In the genomic region with DNA sequence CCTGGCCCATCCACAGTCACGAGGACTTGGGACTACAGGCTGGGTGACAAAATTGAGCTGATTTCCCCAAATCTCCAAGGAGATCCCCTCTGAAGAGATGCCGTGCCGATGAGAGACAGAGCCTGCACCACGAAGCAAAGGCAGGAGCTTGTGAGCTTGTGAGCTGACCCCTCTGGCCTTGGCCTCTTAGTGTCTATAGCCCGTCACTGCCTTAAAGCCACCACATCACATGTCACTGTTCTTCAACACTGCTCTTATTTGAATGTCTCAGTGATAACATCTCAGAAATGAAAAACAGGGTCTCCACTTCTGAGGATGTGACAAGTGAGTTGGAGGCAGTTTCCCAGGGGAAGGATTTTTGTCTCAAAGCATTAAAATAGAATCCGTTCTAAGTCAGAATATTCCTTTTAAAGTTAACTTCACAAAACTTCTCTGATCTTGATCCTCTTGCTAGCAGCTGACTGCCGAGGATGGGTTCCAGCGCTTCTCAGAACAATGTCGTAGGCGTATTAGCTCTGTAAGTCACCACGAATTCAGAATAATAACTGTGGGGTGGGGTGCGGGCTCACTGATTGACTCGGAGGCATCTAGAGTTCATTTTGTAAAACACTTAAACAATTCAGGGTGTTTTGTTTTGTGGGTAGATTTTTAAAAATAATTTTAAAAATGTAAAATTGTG, we compare ENCODE assay signal across 8 cellular contexts. TPM values are rescaled to one million over a fixed set of nuclear protein-coding genes. Genes with fewer than 3 reads are reported as not detected.
DNase-seq lines count a peak whose midpoint lies in the region; ATAC-seq and TF ChIP-seq lines count a peak whose summit lies in the region.

No MANE protein-coding gene starts in this region.

- no peaks in the 10 kb centered on the region for H3K36me3 Mint-ChIP-seq in progenitor cell of endocrine pancreas (ENCODE audit: insufficient read depth)

- no peak overlapping the region for H3K4me3 ChIP-seq in astrocyte of the spinal cord (ENCODE audit: low read depth, low read length)

- peak overlapping the region; percentile 46 for H3K27ac Mint-ChIP-seq in progenitor cell of endocrine pancreas

- peaks cover 2% of the 10 kb centered on the region for H3K4me1 Mint-ChIP-seq in progenitor cell of endocrine pancreas (ENCODE audit: low read depth)

- H3K9me3 Mint-ChIP-seq in progenitor cell of endocrine pancreas (ENCODE audit: low read depth), result no peaks in the 10 kb centered on the region

- ATAC-seq in GM19035 (IDR thresholded peaks at IDR 0.05; ENCODE audit: unreplicated experiment), result peak; percentile 71

- no peaks in the 10 kb centered on the region for H3K27me3 Mint-ChIP-seq in progenitor cell of endocrine pancreas

- in situ Hi-C loops in astrocyte of the spinal cord (cut with HindIII; ENCODE audit: low sequenced_read_pairs), result no loop called here

- TF ChIP-seq CTCF in astrocyte of the spinal cord (IDR thresholded peaks at IDR 0.05; ENCODE audit: low read depth, low read length) (no peak), progenitor cell of endocrine pancreas (IDR thresholded peaks at IDR 0.05; ENCODE audit: unreplicated experiment) (no peak)

- DNase-seq in T follicular helper cell (ENCODE audit: low read depth), result peak; percentile 26
- DNase-seq in astrocyte of the spinal cord (ENCODE audit: low read depth, low spot score), result peak; percentile 34
- no peak for DNase-seq in progenitor cell of endocrine pancreas (ENCODE audit: low spot score, unreplicated experiment)
- DNase-seq in NCI-H2171 (lab: John Stamatoyannopoulos, UW), result no peak
- DNase-seq in KG1 (lab: John Stamatoyannopoulos, UW), result no peak
- no peak for DNase-seq in SHP77 treated with DMSO at 0.1 percent for 48 hours (lab: John Stamatoyannopoulos, UW)
- no peak for DNase-seq in MV-4-11 (lab: John Stamatoyannopoulos, UW)

- H3K4me3 Mint-ChIP-seq in progenitor cell of endocrine pancreas (ENCODE audit: low read depth), result no peak overlapping the region

RNA-seq across cellular contexts. Expression of gene CHST11, which starts 37.5 kb away (rescaled TPM):
- total RNA-seq in progenitor cell of endocrine pancreas, result 10.5 and 11.4 TPM in 2 replicates

Comparison
In these comparisons a context has a peak if more than half of its experiments do, and no peak if none do; other contexts are left out.
1. DNase-seq: peak in T follicular helper cell (single experiment) and astrocyte of the spinal cord (single experiment); none in progenitor cell of endocrine pancreas (single experiment), NCI-H2171 (single experiment), KG1 (single experiment), SHP77 treated with DMSO at 0.1 percent for 48 hours (single experiment) and MV-4-11 (single experiment).